In the genomic region with DNA sequence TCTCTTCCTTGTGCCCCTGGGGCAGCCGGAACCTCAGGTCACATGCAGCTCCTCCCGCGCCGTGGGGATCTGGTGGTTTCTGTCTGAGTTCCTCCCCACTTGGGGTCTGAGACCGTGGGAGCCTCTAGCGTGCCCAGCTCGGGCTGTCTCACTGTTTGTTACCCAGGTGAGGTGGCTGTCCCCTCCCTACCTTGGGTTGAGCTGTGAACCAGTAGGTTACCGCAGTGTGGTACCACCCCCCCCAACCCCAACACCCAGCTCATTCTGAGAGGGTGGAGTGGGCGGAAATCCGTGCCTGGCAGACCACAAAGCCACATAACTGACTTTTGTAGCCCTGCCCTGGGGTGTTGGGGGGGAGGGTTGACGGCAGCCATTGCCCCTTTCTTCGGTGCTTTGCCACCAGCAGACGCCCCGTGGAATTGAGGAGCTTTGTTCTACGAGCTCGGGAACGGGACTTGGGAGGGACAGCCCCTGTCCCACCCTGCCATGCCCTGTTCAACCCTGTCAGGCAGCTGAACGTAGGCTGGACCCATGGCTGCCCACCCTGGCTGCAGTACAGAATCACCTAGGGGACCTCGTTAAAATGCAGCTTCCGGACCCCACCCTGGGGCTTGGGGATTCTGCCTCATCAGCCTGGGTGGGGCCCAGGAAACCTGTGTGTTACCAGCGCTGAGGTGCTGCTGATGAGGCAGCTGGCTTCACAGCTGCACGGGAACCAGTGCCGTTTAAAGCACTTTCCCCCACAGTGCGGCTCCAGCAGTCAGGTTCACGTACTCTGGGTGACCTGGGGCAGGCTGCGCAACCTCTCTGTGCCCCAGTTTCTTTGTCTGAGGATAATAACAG, we compare ENCODE assay signal across 8 cellular contexts. TPM values are rescaled to one million over a fixed set of nuclear protein-coding genes. Genes with fewer than 3 reads are reported as not detected.
DNase-seq lines count a peak whose midpoint lies in the region; ATAC-seq and TF ChIP-seq lines count a peak whose summit lies in the region.

No MANE protein-coding gene starts in this region.

- peaks cover 0 to 39% (median 0%) of the 10 kb centered on the region in 9 donors for H3K4me1 ChIP-seq in heart right ventricle

- H3K27me3 ChIP-seq in HL-60 (ENCODE audit: insufficient read depth, poor library complexity, severe bottlenecking) (no peaks in the 10 kb centered on the region), heart right ventricle (peaks cover 0 to 8% (median 0%) of the 10 kb centered on the region in 7 donors)

- no peaks in the 10 kb centered on the region for H3K36me3 ChIP-seq in heart right ventricle

- peak overlapping the region; percentile 23; the same call in 1 of the 2 replicates for H3K4me3 ChIP-seq in GM08714 (ENCODE audit: low read length)
- peak overlapping the region; percentile 30 for H3K4me3 ChIP-seq in HL-60 (replicated peaks; ENCODE audit: insufficient read depth, low read length)
- peak overlapping the region in 1 of 10 donors; percentile 46 for H3K4me3 ChIP-seq in heart right ventricle

- TF ChIP-seq CTCF in HL-60 (IDR thresholded peaks at IDR 0.05; ENCODE audit: insufficient read depth, low read length) (no peak), heart right ventricle (IDR thresholded peaks at IDR 0.05) (no peak), omental fat pad (IDR thresholded peaks at IDR 0.05) (no peak)

- peak in 7 of 8 donors; percentile 37 to 66 (median 51) for ATAC-seq in heart right ventricle
- ATAC-seq in HG02759 (IDR thresholded peaks at IDR 0.05; ENCODE audit: unreplicated experiment), result no peak
- ATAC-seq in omental fat pad (ENCODE audit: low FRiP score), result no peak

- intact Hi-C loops in heart right ventricle (cut with DNase I), result no loop called here

- no peaks in the 10 kb centered on the region for H3K9me3 ChIP-seq in heart right ventricle

- WGBS in heart right ventricle, 2 donors, result 64 to 67% methylated on average over 26 of the region's 26 CpGs

- peak overlapping the region; percentile 46 for H3K27ac ChIP-seq in HL-60 (replicated peaks)
- H3K27ac ChIP-seq in heart right ventricle, result peak overlapping the region in 1 of 10 donors; percentile 69

- DNase-seq in HL-60 (ENCODE audit: low read depth in 1 of 2, low spot score in 1 of 2) (peak; percentile 40 to 77), heart right ventricle (peak in 1 of 2 donors; percentile 13), omental fat pad (ENCODE audit: low spot score) (no peak), NCI-H2227 treated with DMSO at 0.1 percent for 48 hours (lab: John Stamatoyannopoulos, UW) (no peak)
- DNase-seq in activated CD4-positive, alpha-beta T cell treated with anti-CD3 and anti-CD28 coated beads, Interleukin-2, amount 50 U/mL, for 48 hours, result peak; percentile 81 to 86
- DNase-seq in stimulated activated CD8-positive, alpha-beta memory T cell treated with anti-CD3 and anti-CD28 coated beads, Interleukin-4, amount 100 ng/mL, for 1 hour (ENCODE audit: low read depth in 2 of 2, low spot score in 1 of 2), result peak; percentile 83 to 89

RNA-seq across cellular contexts. Expression of a gene that starts 18.5 kb away (rescaled TPM):
- total RNA-seq in heart right ventricle (10 to 100 TPM; 25.0 to 51.3 (median 38.0) TPM), omental fat pad (1 to 10 TPM; 4.6 to 8.0 (median 5.6) TPM)
- polyA plus RNA-seq in heart right ventricle, result 10 to 100 TPM in 1 of 2 donors, 1 to 10 TPM in 1; 9.5 to 19.3 TPM

Comparison
In these comparisons a context has a peak if more than half of its experiments do, and no peak if none do; other contexts are left out.
1. DNase-seq: peak in HL-60 (2 of 2), activated CD4-positive, alpha-beta T cell treated with anti-CD3 and anti-CD28 coated beads, Interleukin-2, amount 50 U/mL, for 48 hours (2 of 2) and stimulated activated CD8-positive, alpha-beta memory T cell treated with anti-CD3 and anti-CD28 coated beads, Interleukin-4, amount 100 ng/mL, for 1 hour (2 of 2); none in omental fat pad (single experiment) and NCI-H2227 treated with DMSO at 0.1 percent for 48 hours (single experiment).
2. ATAC-seq: peak in heart right ventricle (7 of 8); none in HG02759 (single experiment) and omental fat pad (single experiment).